Comparison of ENCODE assay signal across 20 cellular contexts in the genomic region with DNA sequence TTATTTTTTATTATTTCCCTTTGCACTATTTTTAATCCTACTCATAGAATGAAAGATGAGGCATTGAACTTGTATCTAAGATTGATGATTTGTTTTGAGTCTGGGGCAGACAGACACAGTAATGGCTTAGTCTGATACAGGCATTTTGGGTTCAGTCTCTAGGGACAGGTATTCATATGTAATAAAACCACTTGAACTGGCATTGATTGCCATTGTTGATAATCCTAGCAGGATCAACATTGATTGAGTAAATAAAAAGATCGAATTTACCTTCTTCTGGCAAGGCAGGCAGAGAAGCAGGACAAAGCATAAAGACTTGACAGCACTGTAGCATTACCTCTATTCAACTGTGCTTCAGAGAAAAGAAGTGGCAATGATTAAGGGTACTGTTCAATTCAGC.
A peak's percentile ranks its signal among the peaks of the same experiment; 100 is the strongest.
DNase-seq lines count a peak whose midpoint lies in the region; ATAC-seq lines count a peak whose summit lies in the region.
"Had no signal": no experiment of that assay in that cellular context is flagged by ENCODE, and none has a peak within 500 bp of the region (broad histone marks: within the 10 kb centered on the region; RNA-seq: fewer than 3 reads in every experiment).

No MANE protein-coding gene starts in this region.

- DNase-seq in NCI-H1436 (lab: John Stamatoyannopoulos, UW) (peak; percentile 48), NCI-H1436 treated with DMSO at 0.1 percent for 48 hours (lab: John Stamatoyannopoulos, UW) (no peak), NCI-H146 treated with DMSO at 0.1 percent for 48 hours (lab: John Stamatoyannopoulos, UW; ENCODE audit: unreplicated experiment) (peak; percentile 24), NCI-H748 (lab: John Stamatoyannopoulos, UW; ENCODE audit: unreplicated experiment) (peak; percentile 83), retina (peak; percentile 2)
- DNase-seq: CD4-positive, alpha-beta T cell; GM23248; H9; Kasumi-1; NCI-H1105 treated with DMSO at 0.1 percent for 48 hours; NCI-H2029 treated with DMSO at 0.1 percent for 48 hours; NCI-H446 treated with DMSO at 0.1 percent for 48 hours; NCI-H526; PC-9; SHP77; T-cell had no signal

- no peak for ATAC-seq in HG02938 (IDR thresholded peaks at IDR 0.05; ENCODE audit: unreplicated experiment)
- no peak for ATAC-seq in GM21737 (IDR thresholded peaks at IDR 0.05; ENCODE audit: unreplicated experiment)
- ATAC-seq: HepG2, K562, T-cell had no signal
